In the genomic region with DNA sequence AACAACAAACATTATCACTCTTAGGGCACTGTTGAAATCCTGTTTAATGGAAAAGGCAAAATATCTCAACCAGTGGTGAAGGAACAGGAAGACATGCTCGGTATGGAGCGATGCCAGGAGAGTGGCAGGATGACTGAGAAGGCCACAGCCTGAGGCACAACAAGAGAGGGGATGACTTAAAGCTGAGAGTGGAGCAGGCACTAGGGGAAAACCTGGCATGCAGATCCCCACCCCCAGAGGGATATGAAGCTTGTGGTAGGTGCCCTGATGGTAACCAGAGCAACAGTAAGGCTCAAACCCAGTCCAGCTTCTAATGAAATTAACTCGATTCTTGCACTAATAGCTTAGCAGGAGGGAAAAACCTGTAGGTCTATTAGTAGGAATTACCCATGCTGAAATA, we compare ENCODE assay signal across 28 cellular contexts. TPM values are rescaled to one million over a fixed set of nuclear protein-coding genes. Genes with fewer than 3 reads are reported as not detected.
DNase-seq lines count a peak whose midpoint lies in the region; ATAC-seq, FAIRE-seq and TF ChIP-seq lines count a peak whose summit lies in the region.
"Had no signal": no experiment of that assay in that cellular context is flagged by ENCODE, and none has a peak within 500 bp of the region (broad histone marks: within the 10 kb centered on the region; RNA-seq: fewer than 3 reads in every experiment).

No MANE protein-coding gene starts in this region.

- peak; percentile 24 for FAIRE-seq in GM18507 (lab: Jason Lieb, UNC)
- FAIRE-seq in islet of Langerhans (lab: Jason Lieb, UNC), result peak; percentile 5
- FAIRE-seq: astrocyte, endometrium, pancreas had no signal

- TF ChIP-seq CTCF in BE2C (IDR thresholded peaks at IDR 0.05; ENCODE audit: low read depth, low read length) (no peak), HFFc6 (IDR thresholded peaks at IDR 0.05) (no peak)

- peak; percentile 90 for DNase-seq in BE2C
- DNase-seq in GM18507 (ENCODE audit: extremely low spot score, insufficient read length, low read depth), result no peak
- DNase-seq in SK-N-MC (ENCODE audit: low read depth, low spot score), result no peak
- DNase-seq in SKM-1 treated with dmso at 0.1 percent for 144 hours (lab: John Stamatoyannopoulos, UW; ENCODE audit: unreplicated experiment), result no peak
- no peak for DNase-seq in GDM1 (lab: John Stamatoyannopoulos, UW)
- DNase-seq in HFFc6, result no peak
- DNase-seq: activated CD4-positive, alpha-beta T cell treated with anti-CD3 and anti-CD28 coated beads for 4 hours; activated T-cell treated with anti-CD3 and anti-CD28 coated beads for 4 hours; CD8-positive, alpha-beta memory T cell; GM23248; hypothalamus; immature natural killer cell; midbrain; natural killer cell; NCI-H1105; NCI-H187 treated with DMSO at 0.1 percent for 48 hours; NCI-H2227 treated with DMSO at 0.1 percent for 48 hours; pancreas; SK-N-SH; stimulated activated CD4-positive, alpha-beta T cell treated with anti-CD3 and anti-CD28 coated beads, Interleukin-2, amount 100 ng/mL, for 48 hours; trophoblast cell had no signal

- no peak overlapping the region for H3K9ac ChIP-seq in SK-N-MC (ENCODE audit: insufficient read length)
- H3K9ac ChIP-seq: GM23248, SK-N-SH had no signal

- H3K36me3 ChIP-seq in BE2C (no peaks in the 10 kb centered on the region; the same call in 1 of the 2 replicates), SK-N-MC (ENCODE audit: insufficient read depth, low read length) (peaks cover 73% of the 10 kb centered on the region)

- peaks cover 10% of the 10 kb centered on the region; the same call in 1 of the 2 replicates for H3K4me1 Mint-ChIP-seq in HFFc6 (ENCODE audit: low read depth)
- H3K4me1 Mint-ChIP-seq: CD8-positive, alpha-beta memory T cell; immature natural killer cell; natural killer cell had no signal

- no peaks in the 10 kb centered on the region for H3K27me3 ChIP-seq in BE2C
- H3K27me3 ChIP-seq: pancreas had no signal

- no peak overlapping the region for H3K4me3 Mint-ChIP-seq in HFFc6
- H3K4me3 Mint-ChIP-seq: activated naive CD8-positive, alpha-beta T cell; CD8-positive, alpha-beta memory T cell; immature natural killer cell; natural killer cell had no signal

- H3K9me3 ChIP-seq in BE2C (no peaks in the 10 kb centered on the region), SK-N-MC (ENCODE audit: low read depth, low read length) (no peaks in the 10 kb centered on the region)
- H3K9me3 ChIP-seq: pancreas, SK-N-SH had no signal

- H3K4me3 ChIP-seq in BE2C (ENCODE audit: low read depth, low read length) (peak overlapping the region; percentile 17), SK-N-MC (no peak overlapping the region)
- H3K4me3 ChIP-seq: GM23248, pancreas had no signal

- H3K27me3 Mint-ChIP-seq in HFFc6 (ENCODE audit: insufficient read depth), result no peaks in the 10 kb centered on the region; the same call in 1 of the 2 replicates
- H3K27me3 Mint-ChIP-seq: activated naive CD8-positive, alpha-beta T cell; CD8-positive, alpha-beta memory T cell had no signal

- H3K27ac Mint-ChIP-seq in HFFc6, result no peak overlapping the region
- H3K27ac Mint-ChIP-seq: activated naive CD8-positive, alpha-beta T cell; immature natural killer cell; natural killer cell had no signal

- ATAC-seq in HG02938 (IDR thresholded peaks at IDR 0.05; ENCODE audit: unreplicated experiment), result no peak
- ATAC-seq: left lobe of liver, natural killer cell had no signal

- peaks cover 21% of the 10 kb centered on the region for H3K36me3 Mint-ChIP-seq in HFFc6 (ENCODE audit: low read depth)

- H3K9me3 Mint-ChIP-seq in HFFc6, result no peaks in the 10 kb centered on the region
- H3K9me3 Mint-ChIP-seq: CD8-positive, alpha-beta memory T cell; immature natural killer cell; natural killer cell had no signal

- H3K4me1 ChIP-seq in BE2C, result peaks cover 18% of the 10 kb centered on the region
- H3K4me1 ChIP-seq: pancreas had no signal

- H3K27ac ChIP-seq in SK-N-MC, result peak overlapping the region; percentile 7; the same call in 1 of the 2 replicates
- H3K27ac ChIP-seq: GM23248, pancreas, RWPE1 had no signal

RNA-seq across cellular contexts. Expression of gene LYSMD4, which starts 40.4 kb away (rescaled TPM):
- polyA plus RNA-seq in BE2C (2012; ENCODE audit: insufficient read depth, insufficient read length, low read depth), result 4.6 TPM
- total RNA-seq in HFFc6 (2021; fragmentation: NEBNext Ultra II Directional; extraction: Animal tissue kit (Norgen Biotek cat#: 25700)), result 1 to 10 TPM; 3.4 to 5.3 (median 4.4) TPM
